Comparison of ENCODE assay signal across 25 cellular contexts in the genomic region with DNA sequence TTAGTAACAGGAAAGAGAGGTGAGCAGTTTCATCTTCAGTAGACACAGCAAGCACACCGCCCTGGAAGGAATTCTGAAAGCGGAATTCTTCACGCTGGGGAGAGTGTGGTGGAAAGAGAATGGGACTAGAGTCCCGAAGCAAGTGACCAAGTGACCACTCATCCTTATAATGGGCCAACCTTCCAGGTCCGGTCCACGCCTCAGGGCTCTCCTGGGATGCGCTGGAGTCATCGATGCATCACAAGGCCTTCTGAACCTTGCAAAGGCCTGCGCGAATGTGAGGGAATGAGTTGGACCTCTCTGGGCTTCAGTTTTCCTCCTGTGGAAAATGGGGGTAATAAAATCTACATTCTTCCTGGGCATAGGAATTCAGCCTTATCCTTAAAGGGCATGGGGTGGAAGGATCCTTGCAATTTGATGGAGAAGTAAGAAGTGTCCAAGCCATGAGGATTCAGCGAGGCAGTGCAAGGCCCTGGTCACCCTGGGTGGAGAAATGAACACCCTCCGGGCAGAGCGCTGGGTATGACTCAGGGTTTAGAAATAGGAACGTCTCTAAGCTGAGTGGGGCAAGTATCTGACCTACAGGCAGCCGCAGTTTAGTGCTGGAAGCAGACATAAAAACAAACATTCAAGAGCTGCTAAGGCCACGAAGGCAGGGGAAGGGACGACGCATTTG.
A peak's percentile ranks its signal among the peaks of the same experiment; 100 is the strongest.
DNase-seq lines count a peak whose midpoint lies in the region; ATAC-seq and TF ChIP-seq lines count a peak whose summit lies in the region.
"Had no signal": no experiment of that assay in that cellular context is flagged by ENCODE, and none has a peak within 500 bp of the region (broad histone marks: within the 10 kb centered on the region; RNA-seq: fewer than 3 reads in every experiment).

No MANE protein-coding gene starts in this region.

- H3K4me1 Mint-ChIP-seq in endothelial cell (ENCODE audit: unreplicated experiment), result no peaks in the 10 kb centered on the region
- H3K4me1 Mint-ChIP-seq: nephron had no signal

- H3K4me3 ChIP-seq in gastrocnemius medialis (no peak overlapping the region), heart left ventricle (no peak overlapping the region)
- H3K4me3 ChIP-seq: Peyer's patch, tibial nerve had no signal

- H3K27me3 Mint-ChIP-seq in endothelial cell (ENCODE audit: unreplicated experiment), result peaks cover 4% of the 10 kb centered on the region

- in situ Hi-C loops in gastrocnemius medialis (cut with MboI; ENCODE audit: low sequenced_read_pairs in 4 of 4), result no loop called here

- no peak overlapping the region for H3K27ac ChIP-seq in gastrocnemius medialis
- H3K27ac ChIP-seq in heart left ventricle, result no peak overlapping the region
- H3K27ac ChIP-seq: Peyer's patch, tibial nerve, VCaP had no signal

- no peak overlapping the region for H3K4me3 Mint-ChIP-seq in endothelial cell (ENCODE audit: unreplicated experiment)
- H3K4me3 Mint-ChIP-seq: activated CD4-positive, alpha-beta memory T cell treated with anti-CD3 and anti-CD28 coated beads for 36 hours; activated naive CD8-positive, alpha-beta T cell treated with anti-CD3 and anti-CD28 coated beads, Interleukin-2, amount 10 ng/mL, durations not matched to agents 7 days and 5 days; HFFc6; nephron; stimulated activated naive B cell treated with anti-CD40 and anti-IgM and Interleukin-4, amounts not matched to agents 10 μg/mL and 1 μg/mL and 100 μg/mL, for 72 hours had no signal

- H3K9me3 Mint-ChIP-seq in endothelial cell (ENCODE audit: unreplicated experiment), result no peaks in the 10 kb centered on the region
- H3K9me3 Mint-ChIP-seq: activated CD4-positive, alpha-beta memory T cell treated with anti-CD3 and anti-CD28 coated beads for 36 hours; activated naive CD8-positive, alpha-beta T cell treated with anti-CD3 and anti-CD28 coated beads, Interleukin-2, amount 10 ng/mL, durations not matched to agents 7 days and 5 days; stimulated activated naive B cell treated with anti-CD40 and anti-IgM and Interleukin-4, amounts not matched to agents 10 μg/mL and 1 μg/mL and 100 μg/mL, for 72 hours had no signal

- TF ChIP-seq CTCF in endothelial cell (IDR thresholded peaks at IDR 0.05; ENCODE audit: unreplicated experiment) (no peak), gastrocnemius medialis (IDR thresholded peaks at IDR 0.05 in 4 of 5, conservative IDR thresholded peaks at IDR 0.05 in 1 of 5) (no peak), heart left ventricle (IDR thresholded peaks at IDR 0.05) (no peak)

- H3K27me3 ChIP-seq in gastrocnemius medialis (peaks cover 6 to 12% (median 10%) of the 10 kb centered on the region in 3 donors), heart left ventricle (peaks cover 0 to 58% (median 6%) of the 10 kb centered on the region in 9 donors)
- H3K27me3 ChIP-seq: Peyer's patch had no signal

- H3K27ac Mint-ChIP-seq in endothelial cell (ENCODE audit: unreplicated experiment), result peak overlapping the region; percentile 1
- H3K27ac Mint-ChIP-seq: activated CD4-positive, alpha-beta memory T cell treated with anti-CD3 and anti-CD28 coated beads for 36 hours; activated naive CD8-positive, alpha-beta T cell treated with anti-CD3 and anti-CD28 coated beads, Interleukin-2, amount 10 ng/mL, durations not matched to agents 7 days and 5 days; HFFc6; nephron; stimulated activated naive B cell treated with anti-CD40 and anti-IgM and Interleukin-4, amounts not matched to agents 10 μg/mL and 1 μg/mL and 100 μg/mL, for 72 hours had no signal

- intact Hi-C loops in gastrocnemius medialis (cut with DNase I; ENCODE audit: low total_unique reads) (no loop called here), heart left ventricle (cut with DNase I) (no loop called here)

- ATAC-seq in gastrocnemius medialis (peak; percentile 86), heart left ventricle (no peak)
- ATAC-seq: stimulated activated naive B cell treated with anti-CD40 and anti-IgM and Interleukin-4, amounts not matched to agents 10 μg/mL and 1 μg/mL and 100 μg/mL, for 72 hours had no signal

- no peaks in the 10 kb centered on the region for H3K36me3 ChIP-seq in gastrocnemius medialis
- H3K36me3 ChIP-seq in heart left ventricle, result no peaks in the 10 kb centered on the region
- H3K36me3 ChIP-seq: Peyer's patch, tibial nerve had no signal

- WGBS in heart left ventricle, 4 donors, result 84 to 89% (median 86%) methylated on average over 18 of the region's 18 CpGs

- no peaks in the 10 kb centered on the region for H3K36me3 Mint-ChIP-seq in endothelial cell (ENCODE audit: low read depth, unreplicated experiment)
- H3K36me3 Mint-ChIP-seq: activated CD4-positive, alpha-beta memory T cell treated with anti-CD3 and anti-CD28 coated beads for 36 hours; activated naive CD8-positive, alpha-beta T cell treated with anti-CD3 and anti-CD28 coated beads, Interleukin-2, amount 10 ng/mL, durations not matched to agents 7 days and 5 days; stimulated activated naive B cell treated with anti-CD40 and anti-IgM and Interleukin-4, amounts not matched to agents 10 μg/mL and 1 μg/mL and 100 μg/mL, for 72 hours had no signal

- H3K4me1 ChIP-seq in gastrocnemius medialis, result no peaks in the 10 kb centered on the region
- no peaks in the 10 kb centered on the region for H3K4me1 ChIP-seq in heart left ventricle
- H3K4me1 ChIP-seq: Peyer's patch, tibial nerve had no signal

- TF ChIP-seq POLR2A in gastrocnemius medialis (IDR thresholded peaks at IDR 0.05) (no peak), heart left ventricle (IDR thresholded peaks at IDR 0.05) (no peak)

- peak; percentile 57 for DNase-seq in HPDE6-E6E7 (ENCODE audit: extremely low spot score)
- peak; percentile 87 for DNase-seq in RPMI7951 (ENCODE audit: low read depth)
- no peak for DNase-seq in endothelial cell (ENCODE audit: low spot score)
- DNase-seq in gastrocnemius medialis, result peak in 1 of 2 donors; percentile 38
- no peak for DNase-seq in OCI-M2 (lab: John Stamatoyannopoulos, UW; ENCODE audit: unreplicated experiment)
- no peak for DNase-seq in superior temporal gyrus (ENCODE audit: extremely low spot score)
- no peak for DNase-seq in heart left ventricle
- DNase-seq: activated CD4-positive, alpha-beta memory T cell treated with anti-CD3 and anti-CD28 coated beads for 36 hours; activated naive CD8-positive, alpha-beta T cell treated with anti-CD3 and anti-CD28 coated beads, Interleukin-2, amount 10 ng/mL, durations not matched to agents 7 days and 5 days; activated T-cell treated with anti-CD3 and anti-CD28 coated beads, Interleukin-2, amount 50 U/mL, for 48 hours; C1 segment of cervical spinal cord; DMS153; HFFc6; hippocampal formation; kidney; mesendoderm; MM.1S; NCI-H2029 treated with DMSO at 0.1 percent for 48 hours; NCI-H69; Peyer's patch; stimulated activated naive B cell treated with anti-CD40 and anti-IgM and Interleukin-4, amounts not matched to agents 10 μg/mL and 1 μg/mL and 100 μg/mL, for 72 hours; SW 1271 had no signal

- H3K9me3 ChIP-seq in gastrocnemius medialis (no peaks in the 10 kb centered on the region), heart left ventricle (peaks cover 0 to 7% (median 0%) of the 10 kb centered on the region in 12 donors)
- H3K9me3 ChIP-seq: Peyer's patch had no signal

Comparison
In these comparisons a context has a peak if more than half of its experiments do, and no peak if none do; other contexts are left out.
1. DNase-seq: peak in HPDE6-E6E7 (single experiment) and RPMI7951 (single experiment); none in endothelial cell (single experiment), OCI-M2 (single experiment), superior temporal gyrus (single experiment) and heart left ventricle (0 of 5).
2. ATAC-seq: peak in gastrocnemius medialis (2 of 2); none in heart left ventricle (0 of 4).